21 cellular contexts compared by ENCODE assay signal in genomic region chr10:116944911-116945310, GRCh38.
DNase-seq lines count a peak whose midpoint lies in the region; ATAC-seq and TF ChIP-seq lines count a peak whose summit lies in the region.
"Had no signal": no experiment of that assay in that cellular context is flagged by ENCODE, and none has a peak within 500 bp of the region (broad histone marks: within the 10 kb centered on the region; RNA-seq: fewer than 3 reads in every experiment).

No MANE protein-coding gene starts in this region.

- H3K27me3 ChIP-seq in osteoblast (ENCODE audit: insufficient read depth, low read length) (no peaks in the 10 kb centered on the region), trophoblast cell (ENCODE audit: insufficient read depth, low read length) (no peaks in the 10 kb centered on the region), right cardiac atrium (ENCODE audit: control insufficient read depth, insufficient read depth) (no peaks in the 10 kb centered on the region)
- H3K27me3 ChIP-seq: BE2C, BLaER1 had no signal

- no peak overlapping the region for H3K4me3 ChIP-seq in osteoblast (ENCODE audit: insufficient read depth, low read length)
- no peak overlapping the region for H3K4me3 ChIP-seq in trophoblast cell (ENCODE audit: low read depth, low read length)
- H3K4me3 ChIP-seq in right cardiac atrium (ENCODE audit: low read length) = no peak overlapping the region
- H3K4me3 ChIP-seq: BLaER1, GM12878 had no signal

- no peak for TF ChIP-seq CTCF in osteoblast (IDR thresholded peaks at IDR 0.05; ENCODE audit: extremely low read depth, low read depth, low read length)

- ATAC-seq in GM21360 (IDR thresholded peaks at IDR 0.05; ENCODE audit: unreplicated experiment) = no peak
- no peak for ATAC-seq in right cardiac atrium
- no peak for ATAC-seq in HG02981 (IDR thresholded peaks at IDR 0.05; ENCODE audit: unreplicated experiment)
- ATAC-seq: GM12878 had no signal

- H3K4me2 ChIP-seq in osteoblast (ENCODE audit: insufficient read depth, low read length) = no peak overlapping the region
- H3K4me2 ChIP-seq in trophoblast cell (ENCODE audit: low read length) = no peak overlapping the region
- H3K4me2 ChIP-seq: BLaER1 had no signal

- H3K4ac ChIP-seq in trophoblast cell (ENCODE audit: low read depth, low read length) = no peak overlapping the region

- H2BK120ac ChIP-seq in trophoblast cell (ENCODE audit: insufficient read depth, low read length, poor library complexity) = no peak overlapping the region

- H3K14ac ChIP-seq in trophoblast cell (ENCODE audit: low read length) = no peak overlapping the region

- no peaks in the 10 kb centered on the region for H3K9me3 ChIP-seq in osteoblast (ENCODE audit: low read depth, low read length)
- H3K9me3 ChIP-seq in trophoblast cell (ENCODE audit: insufficient read depth, low read depth, low read length) = no peaks in the 10 kb centered on the region
- H3K9me3 ChIP-seq in right cardiac atrium (ENCODE audit: control insufficient read depth, low read length) = no peaks in the 10 kb centered on the region
- H3K9me3 ChIP-seq: BE2C, BLaER1 had no signal

- no peak overlapping the region for H2AFZ ChIP-seq in osteoblast (ENCODE audit: low read length)
- no peak overlapping the region for H2AFZ ChIP-seq in trophoblast cell (ENCODE audit: insufficient read depth, low read length, poor library complexity)

- H3K9ac ChIP-seq in trophoblast cell (ENCODE audit: low read length) = no peak overlapping the region
- H3K9ac ChIP-seq: BLaER1 had no signal

- DNase-seq in osteoblast (ENCODE audit: insufficient read length, low spot score, missing footprints) (peak; percentile 51), trophoblast cell (peak; percentile 43 to 87), right cardiac atrium (no peak)
- DNase-seq: 8988T; ACHN; BE2C; C1 segment of cervical spinal cord; CD4-positive, alpha-beta memory T cell; CD4-positive, CD25-positive, alpha-beta regulatory T cell; CD8-positive, alpha-beta memory T cell; COR-L47; DMS 273 treated with DMSO at 0.1 percent for 48 hours; DMS153; DMS53; DMS79; DND-41; GDM1 had no signal

- H3K36me3 ChIP-seq in osteoblast (ENCODE audit: insufficient read depth, low read length) (no peaks in the 10 kb centered on the region), trophoblast cell (ENCODE audit: control insufficient read depth in 1 of 2, insufficient read depth in 2 of 2, low read length in 2 of 2) (peaks cover 0 to 5% of the 10 kb centered on the region in 2 experiments)
- H3K36me3 ChIP-seq: BE2C, BLaER1 had no signal

- no CpG with 5 or more reads among the region's 2 CpGs for WGBS in trophoblast cell (ENCODE audit: extremely low coverage, insufficient coverage, insufficient read length)
- WGBS in right cardiac atrium = 86% methylated on average over 2 of the region's 2 CpGs

- intact Hi-C loops in right cardiac atrium (cut with DNase I) = no loop called here

- H3K79me2 ChIP-seq in osteoblast (ENCODE audit: insufficient read depth, low read length) (no peaks in the 10 kb centered on the region), trophoblast cell (ENCODE audit: control insufficient read depth, insufficient read depth, low read length, poor library complexity) (no peaks in the 10 kb centered on the region)

- no peaks in the 10 kb centered on the region for H3K79me1 ChIP-seq in trophoblast cell (ENCODE audit: low read length)

- no peak overlapping the region for H2AK5ac ChIP-seq in trophoblast cell (ENCODE audit: low read length)

- no peak overlapping the region for H3K18ac ChIP-seq in trophoblast cell (ENCODE audit: low read length)

- no peak overlapping the region for H2BK5ac ChIP-seq in trophoblast cell (ENCODE audit: low read depth, low read length, poor library complexity)

- no peak overlapping the region for H4K8ac ChIP-seq in trophoblast cell (ENCODE audit: low read depth, low read length)

- no peaks in the 10 kb centered on the region for H4K20me1 ChIP-seq in osteoblast (ENCODE audit: insufficient read depth, low read length)
- H4K20me1 ChIP-seq: BLaER1 had no signal

- no peak overlapping the region for H4K12ac ChIP-seq in trophoblast cell (ENCODE audit: low read depth, low read length)

- no peak overlapping the region for H2BK12ac ChIP-seq in trophoblast cell (ENCODE audit: low read length)

- H3K23ac ChIP-seq in trophoblast cell (ENCODE audit: low read length) = no peak overlapping the region

- peaks cover 12% of the 10 kb centered on the region for H3K4me1 ChIP-seq in osteoblast (ENCODE audit: insufficient read depth, low read length)
- peaks cover 0 to 2% of the 10 kb centered on the region in 2 experiments for H3K4me1 ChIP-seq in trophoblast cell (ENCODE audit: control insufficient read depth in 1 of 2, insufficient read depth in 2 of 2, low read length in 2 of 2)
- H3K4me1 ChIP-seq in right cardiac atrium (ENCODE audit: control insufficient read depth, insufficient read depth, low read length) = no peaks in the 10 kb centered on the region
- H3K4me1 ChIP-seq: BE2C, BLaER1 had no signal

- H4K91ac ChIP-seq in trophoblast cell (ENCODE audit: low read depth, low read length) = no peak overlapping the region

- H3K27ac ChIP-seq in osteoblast (ENCODE audit: low read depth, low read length) = no peak overlapping the region
- H3K27ac ChIP-seq in trophoblast cell (ENCODE audit: low read depth, low read length) = no peak overlapping the region
- no peak overlapping the region for H3K27ac ChIP-seq in right cardiac atrium (ENCODE audit: low read length)
- H3K27ac ChIP-seq: BLaER1 had no signal

Comparison
In these comparisons a context has a peak if more than half of its experiments do, and no peak if none do; other contexts are left out.
1. DNase-seq: peak in osteoblast (single experiment) and trophoblast cell (2 of 2); none in right cardiac atrium (0 of 3).